ENCODE assay signal across 10 cellular contexts in genomic region chr12:113422929-113423669, GRCh38. TPM values are rescaled to one million over a fixed set of nuclear protein-coding genes. Genes with fewer than 3 reads are reported as not detected.
A peak's percentile ranks its signal among the peaks of the same experiment; 100 is the strongest.
DNase-seq lines count a peak whose midpoint lies in the region; ATAC-seq and TF ChIP-seq lines count a peak whose summit lies in the region.
"Had no signal": no experiment of that assay in that cellular context is flagged by ENCODE, and none has a peak within 500 bp of the region (broad histone marks: within the 10 kb centered on the region; RNA-seq: fewer than 3 reads in every experiment).

No MANE protein-coding gene starts in this region.

- H3K4me3 ChIP-seq in BE2C (ENCODE audit: low read depth, low read length) (peak overlapping the region; percentile 67), MM.1S (ENCODE audit: low read length) (peak overlapping the region; percentile 73), endocrine pancreas (ENCODE audit: control insufficient read depth, insufficient read depth, low read length) (peak overlapping the region; percentile 62)

- TF ChIP-seq CTCF in BE2C (IDR thresholded peaks at IDR 0.05; ENCODE audit: low read depth, low read length), result no peak
- TF ChIP-seq CTCF in MM.1S (IDR thresholded peaks at IDR 0.05; ENCODE audit: low read length), result no peak
- TF ChIP-seq CTCF in osteocyte (IDR thresholded peaks at IDR 0.05), result no peak

- no peaks in the 10 kb centered on the region for H3K4me1 ChIP-seq in BE2C
- H3K4me1 ChIP-seq in MM.1S (ENCODE audit: low read length), result no peaks in the 10 kb centered on the region
- no peaks in the 10 kb centered on the region for H3K4me1 ChIP-seq in endocrine pancreas (ENCODE audit: control insufficient read depth, insufficient read depth, low read length)

- intact Hi-C loops in activated CD4-positive, alpha-beta T cell treated with anti-CD3 and anti-CD28 coated beads, Interleukin-2, amount 10 ng/mL, durations not matched to agents 24 days and 14 days (cut with micrococcal nuclease), result no loop called here

- no peaks in the 10 kb centered on the region for H3K36me3 Mint-ChIP-seq in osteocyte (ENCODE audit: unreplicated experiment)
- no peaks in the 10 kb centered on the region for H3K36me3 Mint-ChIP-seq in activated CD4-positive, alpha-beta T cell treated with anti-CD3 and anti-CD28 coated beads, Interleukin-2, amount 10 ng/mL, durations not matched to agents 24 days and 14 days (ENCODE audit: low read depth)

- H4K20me1 ChIP-seq in MM.1S (ENCODE audit: insufficient read depth, low read length), result no peaks in the 10 kb centered on the region

- H3K4me2 ChIP-seq in MM.1S (ENCODE audit: low read depth, low read length), result peak overlapping the region; percentile 63

- H3K4me3 Mint-ChIP-seq in osteocyte (ENCODE audit: unreplicated experiment), result peak overlapping the region; percentile 97
- no peak overlapping the region for H3K4me3 Mint-ChIP-seq in activated CD4-positive, alpha-beta T cell treated with anti-CD3 and anti-CD28 coated beads, Interleukin-2, amount 10 ng/mL, durations not matched to agents 24 days and 14 days

- peak overlapping the region; percentile 88 for H3K9ac ChIP-seq in MM.1S (ENCODE audit: low read length)
- no peak overlapping the region for H3K9ac ChIP-seq in endocrine pancreas (ENCODE audit: control insufficient read depth, insufficient read depth, low read length)

- peak overlapping the region; percentile 100 for H3K27ac Mint-ChIP-seq in osteocyte (ENCODE audit: unreplicated experiment)
- no peak overlapping the region for H3K27ac Mint-ChIP-seq in activated CD4-positive, alpha-beta T cell treated with anti-CD3 and anti-CD28 coated beads, Interleukin-2, amount 10 ng/mL, durations not matched to agents 24 days and 14 days

- H2AFZ ChIP-seq in MM.1S (ENCODE audit: low read length), result no peak overlapping the region

- no peaks in the 10 kb centered on the region; the same call in 1 of the 2 replicates for H3K27me3 ChIP-seq in BE2C
- no peaks in the 10 kb centered on the region for H3K27me3 ChIP-seq in MM.1S (replicated peaks; ENCODE audit: insufficient read depth, low read length)
- no peaks in the 10 kb centered on the region for H3K27me3 ChIP-seq in endocrine pancreas (ENCODE audit: control insufficient read depth, insufficient read depth, low read length)

- H3K4me1 Mint-ChIP-seq in osteocyte (ENCODE audit: unreplicated experiment), result peaks cover 17% of the 10 kb centered on the region
- peaks cover 10% of the 10 kb centered on the region for H3K4me1 Mint-ChIP-seq in activated CD4-positive, alpha-beta T cell treated with anti-CD3 and anti-CD28 coated beads, Interleukin-2, amount 10 ng/mL, durations not matched to agents 24 days and 14 days

- H3K27me3 Mint-ChIP-seq in osteocyte (ENCODE audit: unreplicated experiment), result peaks cover 1% of the 10 kb centered on the region
- H3K27me3 Mint-ChIP-seq in activated CD4-positive, alpha-beta T cell treated with anti-CD3 and anti-CD28 coated beads, Interleukin-2, amount 10 ng/mL, durations not matched to agents 24 days and 14 days, result peaks cover 6% of the 10 kb centered on the region

- no peaks in the 10 kb centered on the region; the same call in none of the 2 replicates for H3K79me2 ChIP-seq in MM.1S (ENCODE audit: low read length)

- H3K9me3 ChIP-seq in BE2C (no peaks in the 10 kb centered on the region), MM.1S (replicated peaks; ENCODE audit: insufficient read depth, low read length) (no peaks in the 10 kb centered on the region), endocrine pancreas (ENCODE audit: control insufficient read depth, low read length) (no peaks in the 10 kb centered on the region)

- H3K27ac ChIP-seq in MM.1S (ENCODE audit: low read length), result peak overlapping the region; percentile 80; the same call in 1 of the 2 replicates

- DNase-seq in BE2C, result no peak
- DNase-seq in MM.1S, result no peak
- DNase-seq in osteocyte (ENCODE audit: extremely low spot score, unreplicated experiment), result no peak
- DNase-seq in G401 (ENCODE audit: low spot score), result no peak
- no peak for DNase-seq in H4 (ENCODE audit: low spot score)
- DNase-seq in activated CD4-positive, alpha-beta T cell treated with anti-CD3 and anti-CD28 coated beads, Interleukin-2, amount 10 ng/mL, durations not matched to agents 24 days and 14 days, result no peak

- H3F3A ChIP-seq in MM.1S (ENCODE audit: insufficient read depth, low read length), result peaks cover 6% of the 10 kb centered on the region; the same call in 1 of the 2 replicates

- in situ Hi-C loops in G401 (cut with HindIII; ENCODE audit: low sequenced_read_pairs), result no loop called here

- no peaks in the 10 kb centered on the region for H3K9me3 Mint-ChIP-seq in osteocyte (ENCODE audit: unreplicated experiment)
- H3K9me3 Mint-ChIP-seq in activated CD4-positive, alpha-beta T cell treated with anti-CD3 and anti-CD28 coated beads, Interleukin-2, amount 10 ng/mL, durations not matched to agents 24 days and 14 days, result no peaks in the 10 kb centered on the region

- H3K36me3 ChIP-seq in BE2C (no peaks in the 10 kb centered on the region), MM.1S (replicated peaks; ENCODE audit: insufficient read depth, low read length) (no peaks in the 10 kb centered on the region), endocrine pancreas (ENCODE audit: control insufficient read depth, insufficient read depth, low read length) (no peaks in the 10 kb centered on the region)

- no peak for ATAC-seq in HG03196 (IDR thresholded peaks at IDR 0.05; ENCODE audit: unreplicated experiment)

- H3K9me2 ChIP-seq in MM.1S (replicated peaks; ENCODE audit: insufficient read depth, low read length), result no peaks in the 10 kb centered on the region

RNA-seq across cellular contexts. Expression of gene SDSL, which starts 0.9 kb away (rescaled TPM):
- polyA plus RNA-seq in BE2C (2012; ENCODE audit: insufficient read depth, insufficient read length, low read depth), result 54.5 TPM
- 4.4 and 6.2 TPM in 2 replicates for total RNA-seq in osteocyte
- 18.5 and 32.0 TPM in 2 replicates for total RNA-seq in G401 (2014; rRNA removed; shearing (Covaris generic))
- total RNA-seq in H4 (2014; rRNA removed; shearing (Covaris generic)), result 5.0 and 7.6 TPM in 2 replicates
- 0.61 and 0.78 TPM in 2 replicates for total RNA-seq in activated CD4-positive, alpha-beta T cell treated with anti-CD3 and anti-CD28 coated beads, Interleukin-2, amount 10 ng/mL, durations not matched to agents 24 days and 14 days

RNA-seq across cellular contexts. Expression of gene SDS, which starts 19.4 kb away (rescaled TPM):
- polyA plus RNA-seq in BE2C (2012; ENCODE audit: insufficient read depth, insufficient read length, low read depth), result 0.74 TPM
- total RNA-seq in osteocyte, result not detected in 2 replicates
- 0.24 and 0.86 TPM in 2 replicates for total RNA-seq in G401 (2014; rRNA removed; shearing (Covaris generic))
- not detected in 2 replicates for total RNA-seq in H4 (2014; rRNA removed; shearing (Covaris generic))
- total RNA-seq in activated CD4-positive, alpha-beta T cell treated with anti-CD3 and anti-CD28 coated beads, Interleukin-2, amount 10 ng/mL, durations not matched to agents 24 days and 14 days, result not detected in 2 replicates
- total RNA-seq: cerebellum had no signal

RNA-seq across cellular contexts. Expression of gene LHX5, which starts 48.6 kb away (rescaled TPM):
- polyA plus RNA-seq in BE2C (2012; ENCODE audit: insufficient read depth, insufficient read length, low read depth), result not detected
- not detected in 2 replicates for total RNA-seq in osteocyte
- not detected in 2 replicates for total RNA-seq in G401 (2014; rRNA removed; shearing (Covaris generic))
- total RNA-seq in H4 (2014; rRNA removed; shearing (Covaris generic)), result not detected in 2 replicates
- not detected in 2 replicates for total RNA-seq in activated CD4-positive, alpha-beta T cell treated with anti-CD3 and anti-CD28 coated beads, Interleukin-2, amount 10 ng/mL, durations not matched to agents 24 days and 14 days
- total RNA-seq: subcutaneous adipose tissue had no signal
